In the genomic region with DNA sequence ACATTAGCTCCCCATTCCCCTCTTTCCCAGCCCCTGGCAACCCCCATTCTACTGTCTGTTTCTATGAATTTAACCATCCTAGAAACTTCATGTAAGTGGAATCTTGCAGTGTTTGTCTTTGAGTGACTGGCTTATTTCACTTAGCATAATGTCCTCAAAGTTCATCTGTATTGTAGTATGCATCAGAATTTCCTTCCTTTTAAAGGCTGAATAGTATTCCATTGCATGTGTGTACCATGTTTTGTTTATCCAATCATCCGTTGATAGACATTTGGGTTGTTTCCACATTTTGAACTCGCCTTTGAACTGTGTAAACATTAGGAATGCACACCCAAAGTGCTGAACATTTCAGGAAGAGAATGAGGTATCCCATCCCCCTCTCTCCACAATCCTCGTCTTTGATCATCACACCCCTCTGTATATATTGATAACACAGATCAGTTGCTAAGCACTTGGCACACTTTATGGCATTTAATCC, we compare ENCODE assay signal across 10 cellular contexts. TPM values are rescaled to one million over a fixed set of nuclear protein-coding genes. Genes with fewer than 3 reads are reported as not detected.
"Had no signal": no experiment of that assay in that cellular context is flagged by ENCODE, and none has a peak within 500 bp of the region (broad histone marks: within the 10 kb centered on the region; RNA-seq: fewer than 3 reads in every experiment).

No MANE protein-coding gene starts in this region.

- H3K4me3 ChIP-seq: GM23338 had no signal

- H3K4me3 Mint-ChIP-seq: GM23338, H9, HFFc6, IgD-negative memory B cell had no signal

- H2AFZ ChIP-seq: GM23338 had no signal

- DNase-seq: H9, HCEC 1CT, HFFc6, KBM-7 had no signal

- H3K4me2 ChIP-seq: GM23338 had no signal

- FAIRE-seq: H1, H54, HTR-8/SVneo had no signal

- H3K36me3 Mint-ChIP-seq: IgD-negative memory B cell had no signal

- H3K9me3 Mint-ChIP-seq: GM23338, HFFc6 had no signal

- H3K27me3 Mint-ChIP-seq: IgD-negative memory B cell had no signal

- H3K27ac Mint-ChIP-seq: GM23338, H9, HFFc6, IgD-negative memory B cell had no signal

RNA-seq across cellular contexts. Expression of a gene that starts 56.4 kb away (rescaled TPM):
- total RNA-seq: H1, HT-29 had no signal
- polyA plus RNA-seq: IgD-negative memory B cell had no signal
